Comparison of ENCODE assay signal across 20 cellular contexts in the genomic region with DNA sequence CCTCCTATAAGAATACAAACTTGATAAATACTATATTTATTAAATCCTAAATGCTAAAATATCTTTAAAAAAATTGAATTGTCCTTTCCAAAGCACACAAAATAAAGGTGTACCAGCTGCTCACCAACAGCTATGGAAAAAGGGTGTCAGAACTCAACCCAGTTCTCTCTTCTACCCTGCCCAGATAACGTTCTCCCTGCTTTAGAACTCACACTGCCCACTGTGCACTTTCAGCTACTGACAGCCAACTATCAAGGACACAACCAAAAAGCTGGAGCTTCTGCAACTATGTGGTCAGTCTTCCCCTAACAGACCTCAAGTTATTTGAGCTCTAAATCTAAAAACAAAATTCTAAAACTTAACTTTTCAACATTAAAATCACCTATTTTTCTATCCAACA. TPM values are rescaled to one million over a fixed set of nuclear protein-coding genes. Genes with fewer than 3 reads are reported as not detected.
A peak's percentile ranks its signal among the peaks of the same experiment; 100 is the strongest.
DNase-seq lines count a peak whose midpoint lies in the region; ATAC-seq and TF ChIP-seq lines count a peak whose summit lies in the region.
"Had no signal": no experiment of that assay in that cellular context is flagged by ENCODE, and none has a peak within 500 bp of the region (broad histone marks: within the 10 kb centered on the region; RNA-seq: fewer than 3 reads in every experiment).

No MANE protein-coding gene starts in this region.

- no peaks in the 10 kb centered on the region for H3K9me3 ChIP-seq in uterus
- H3K9me3 ChIP-seq: lower lobe of right lung, SK-N-SH, tibial artery had no signal

- POLR2A ChIA-PET in activated CD8-positive, alpha-beta T cell treated with anti-CD3 and anti-CD28 coated beads for 36 hours (lab: Charles Lee), result interaction anchor here (0.6 to 3.2 kb wide), 4 partner anchors 10 to 101 kb away, joined by 3 to 19 read pairs (median 4); a partner anchor contains a TSS

- no peak for TF ChIP-seq CTCF in activated CD8-positive, alpha-beta T cell treated with anti-CD3 and anti-CD28 coated beads for 36 hours (IDR thresholded peaks at IDR 0.05)
- TF ChIP-seq CTCF in foreskin keratinocyte (conservative IDR thresholded peaks at IDR 0.05) (no peak), uterus (IDR thresholded peaks at IDR 0.05) (no peak)

- no peaks in the 10 kb centered on the region for H3K36me3 ChIP-seq in uterus
- H3K36me3 ChIP-seq: cardiac muscle cell had no signal

- no peaks in the 10 kb centered on the region for H3K27me3 Mint-ChIP-seq in activated T-cell treated with anti-CD3 and anti-CD28 coated beads, Interleukin-2, amount 50 U/mL, for 72 hours (ENCODE audit: low read depth)
- H3K27me3 Mint-ChIP-seq in activated CD8-positive, alpha-beta T cell treated with anti-CD3 and anti-CD28 coated beads for 36 hours, result no peaks in the 10 kb centered on the region
- H3K27me3 Mint-ChIP-seq: activated CD4-positive, alpha-beta T cell treated with anti-CD3 and anti-CD28 coated beads, Interleukin-2, amount 10 ng/mL, durations not matched to agents 7 days and 5 days had no signal

- no peak for DNase-seq in activated T-cell treated with anti-CD3 and anti-CD28 coated beads, Interleukin-2, amount 50 U/mL, for 72 hours
- DNase-seq in activated T-cell treated with anti-CD3 and anti-CD28 coated beads, Interleukin-2, amount 50 U/mL, for 1 hour, result no peak
- no peak for DNase-seq in activated CD8-positive, alpha-beta T cell treated with anti-CD3 and anti-CD28 coated beads for 36 hours
- DNase-seq in left ventricle myocardium superior, result no peak
- peak in 1 of 2 donors; percentile 30 for DNase-seq in stimulated activated effector memory CD8-positive, alpha-beta T cell treated with anti-CD3 and anti-CD28 coated beads, Interleukin-12 subunit alpha, Interleukin-12 subunit beta, amount 100 ng/mL, for 72 hours (ENCODE audit: low spot score in 2 of 2)
- DNase-seq in foreskin keratinocyte, result no peak
- no peak for DNase-seq in nucleus accumbens (lab: John Stamatoyannopoulos, UW)
- DNase-seq in uterus, result no peak
- DNase-seq: activated CD4-positive, alpha-beta T cell treated with anti-CD3 and anti-CD28 coated beads, Interleukin-2, amount 10 ng/mL, durations not matched to agents 7 days and 5 days; amniotic stem cell; C1 segment of cervical spinal cord; DMS53; effector CD4-positive, alpha-beta T cell; head of caudate nucleus; lower lobe of right lung; NCI-H1694; SK-N-SH; tibial artery had no signal

- H3K9me3 Mint-ChIP-seq in activated T-cell treated with anti-CD3 and anti-CD28 coated beads, Interleukin-2, amount 50 U/mL, for 72 hours, result no peaks in the 10 kb centered on the region
- H3K9me3 Mint-ChIP-seq in activated CD8-positive, alpha-beta T cell treated with anti-CD3 and anti-CD28 coated beads for 36 hours, result no peaks in the 10 kb centered on the region
- H3K9me3 Mint-ChIP-seq in stimulated activated effector memory CD8-positive, alpha-beta T cell treated with anti-CD3 and anti-CD28 coated beads, Interleukin-12 subunit alpha, Interleukin-12 subunit beta, amount 100 ng/mL, for 72 hours, result no peaks in the 10 kb centered on the region
- H3K9me3 Mint-ChIP-seq: activated CD4-positive, alpha-beta T cell treated with anti-CD3 and anti-CD28 coated beads, Interleukin-2, amount 10 ng/mL, durations not matched to agents 7 days and 5 days; nephron had no signal

- H3K4me1 Mint-ChIP-seq in activated T-cell treated with anti-CD3 and anti-CD28 coated beads, Interleukin-2, amount 50 U/mL, for 72 hours (ENCODE audit: low read depth), result peaks cover 72% of the 10 kb centered on the region
- peaks cover 48% of the 10 kb centered on the region for H3K4me1 Mint-ChIP-seq in activated CD8-positive, alpha-beta T cell treated with anti-CD3 and anti-CD28 coated beads for 36 hours (ENCODE audit: low read depth)
- peaks cover 65% of the 10 kb centered on the region for H3K4me1 Mint-ChIP-seq in stimulated activated effector memory CD8-positive, alpha-beta T cell treated with anti-CD3 and anti-CD28 coated beads, Interleukin-12 subunit alpha, Interleukin-12 subunit beta, amount 100 ng/mL, for 72 hours

- peak overlapping the region in 1 of 2 donors; percentile 24 for H3K4me3 Mint-ChIP-seq in activated T-cell treated with anti-CD3 and anti-CD28 coated beads, Interleukin-2, amount 50 U/mL, for 72 hours
- H3K4me3 Mint-ChIP-seq in activated CD8-positive, alpha-beta T cell treated with anti-CD3 and anti-CD28 coated beads for 36 hours, result no peak overlapping the region
- H3K4me3 Mint-ChIP-seq in stimulated activated effector memory CD8-positive, alpha-beta T cell treated with anti-CD3 and anti-CD28 coated beads, Interleukin-12 subunit alpha, Interleukin-12 subunit beta, amount 100 ng/mL, for 72 hours, result no peak overlapping the region
- H3K4me3 Mint-ChIP-seq: activated CD4-positive, alpha-beta T cell treated with anti-CD3 and anti-CD28 coated beads, Interleukin-2, amount 10 ng/mL, durations not matched to agents 7 days and 5 days; nephron had no signal

- peak overlapping the region; percentile 83 for H3K27ac Mint-ChIP-seq in activated T-cell treated with anti-CD3 and anti-CD28 coated beads, Interleukin-2, amount 50 U/mL, for 72 hours
- H3K27ac Mint-ChIP-seq in activated CD8-positive, alpha-beta T cell treated with anti-CD3 and anti-CD28 coated beads for 36 hours, result peak overlapping the region; percentile 23
- peak overlapping the region; percentile 10 for H3K27ac Mint-ChIP-seq in stimulated activated effector memory CD8-positive, alpha-beta T cell treated with anti-CD3 and anti-CD28 coated beads, Interleukin-12 subunit alpha, Interleukin-12 subunit beta, amount 100 ng/mL, for 72 hours
- H3K27ac Mint-ChIP-seq: activated CD4-positive, alpha-beta T cell treated with anti-CD3 and anti-CD28 coated beads, Interleukin-2, amount 10 ng/mL, durations not matched to agents 7 days and 5 days; nephron had no signal

- ATAC-seq in activated T-cell treated with anti-CD3 and anti-CD28 coated beads, Interleukin-2, amount 50 U/mL, for 72 hours (replicated peaks in 1 of 2), result peak in 1 of 2 donors; percentile 39
- peak; percentile 60 for ATAC-seq in activated CD8-positive, alpha-beta T cell treated with anti-CD3 and anti-CD28 coated beads for 36 hours
- ATAC-seq in left ventricle myocardium superior (peak; percentile 48), foreskin keratinocyte (no peak)
- peak; percentile 45 for ATAC-seq in stimulated activated effector memory CD8-positive, alpha-beta T cell treated with anti-CD3 and anti-CD28 coated beads, Interleukin-12 subunit alpha, Interleukin-12 subunit beta, amount 100 ng/mL, for 72 hours
- ATAC-seq: lower lobe of right lung had no signal

- intact Hi-C loops in activated CD8-positive, alpha-beta T cell treated with anti-CD3 and anti-CD28 coated beads for 36 hours (cut with micrococcal nuclease), result no loop called here
- intact Hi-C loops in left ventricle myocardium superior (cut with micrococcal nuclease), result no loop called here
- intact Hi-C loops in uterus (cut with DNase I; ENCODE audit: low total_unique reads), result no loop called here

- H3K4me1 ChIP-seq in foreskin keratinocyte, result no peaks in the 10 kb centered on the region
- H3K4me1 ChIP-seq in uterus, result peaks cover 0 to 5% of the 10 kb centered on the region in 2 donors

- H3K36me3 Mint-ChIP-seq in activated T-cell treated with anti-CD3 and anti-CD28 coated beads, Interleukin-2, amount 50 U/mL, for 72 hours (ENCODE audit: insufficient read depth in 2 of 2), result peaks cover 0 to 6% of the 10 kb centered on the region in 2 donors
- peaks cover 27% of the 10 kb centered on the region for H3K36me3 Mint-ChIP-seq in activated CD8-positive, alpha-beta T cell treated with anti-CD3 and anti-CD28 coated beads for 36 hours (ENCODE audit: low read depth)
- peaks cover 75% of the 10 kb centered on the region for H3K36me3 Mint-ChIP-seq in stimulated activated effector memory CD8-positive, alpha-beta T cell treated with anti-CD3 and anti-CD28 coated beads, Interleukin-12 subunit alpha, Interleukin-12 subunit beta, amount 100 ng/mL, for 72 hours

- TF ChIP-seq POLR2A in uterus (IDR thresholded peaks at IDR 0.05), result no peak

- no peaks in the 10 kb centered on the region for H3K27me3 ChIP-seq in foreskin keratinocyte
- H3K27me3 ChIP-seq in uterus, result no peaks in the 10 kb centered on the region
- H3K27me3 ChIP-seq: cardiac muscle cell, tibial artery had no signal

- H3K4me3 ChIP-seq in uterus, result no peak overlapping the region
- H3K4me3 ChIP-seq: cardiac muscle cell, lower lobe of right lung, tibial artery had no signal

- H3K27ac ChIP-seq in foreskin keratinocyte (no peak overlapping the region), uterus (no peak overlapping the region)
- H3K27ac ChIP-seq: cardiac muscle cell, lower lobe of right lung, tibial artery had no signal

- CTCF ChIA-PET in activated CD8-positive, alpha-beta T cell treated with anti-CD3 and anti-CD28 coated beads for 36 hours (lab: Charles Lee), result interaction anchor here (1.3 to 2.4 kb wide), 4 partner anchors 88 to 184 kb away, joined by 3 to 7 read pairs (median 5); no protein-coding TSS in a partner anchor

RNA-seq across cellular contexts. Expression of a gene that starts 13.7 kb away (rescaled TPM):
- 10 to 100 TPM; 83.2 to 87.0 TPM for total RNA-seq in activated T-cell treated with anti-CD3 and anti-CD28 coated beads, Interleukin-2, amount 50 U/mL, for 72 hours
- total RNA-seq in activated CD8-positive, alpha-beta T cell treated with anti-CD3 and anti-CD28 coated beads for 36 hours, result 10 to 100 TPM; 53.9 to 57.4 TPM
- total RNA-seq in left ventricle myocardium superior, result 33.7 TPM
- 48.4 and 49.2 TPM in 2 replicates for total RNA-seq in foreskin keratinocyte
- 10.3 and 10.9 TPM in 2 replicates for polyA plus RNA-seq in foreskin keratinocyte
- 100 to 1,000 TPM in 1 of 4 donors, 10 to 100 TPM in 3; 32.5 to 125 (median 56.4) TPM for total RNA-seq in uterus

RNA-seq across cellular contexts. Expression of a gene that starts 50.8 kb away (rescaled TPM):
- total RNA-seq in activated T-cell treated with anti-CD3 and anti-CD28 coated beads, Interleukin-2, amount 50 U/mL, for 72 hours, result 10 to 100 TPM; 21.7 to 25.8 TPM
- total RNA-seq in activated CD8-positive, alpha-beta T cell treated with anti-CD3 and anti-CD28 coated beads for 36 hours, result 10 to 100 TPM; 13.6 to 14.9 TPM
- total RNA-seq in left ventricle myocardium superior (14.4 TPM), foreskin keratinocyte (16.7 and 17.7 TPM in 2 replicates), uterus (10 to 100 TPM in 3 of 4 donors, 1 to 10 TPM in 1; 4.7 to 33.1 (median 23.4) TPM)
- polyA plus RNA-seq in foreskin keratinocyte, result 3.7 and 4.6 TPM in 2 replicates

Comparison
In these comparisons a context has a peak if more than half of its experiments do, and no peak if none do; other contexts are left out.
1. H3K27ac Mint-ChIP-seq: peak in every context shown above with its lines; median percentile 83 in activated T-cell treated with anti-CD3 and anti-CD28 coated beads, Interleukin-2, amount 50 U/mL, for 72 hours; 23 in activated CD8-positive, alpha-beta T cell treated with anti-CD3 and anti-CD28 coated beads for 36 hours; 10 in stimulated activated effector memory CD8-positive, alpha-beta T cell treated with anti-CD3 and anti-CD28 coated beads, Interleukin-12 subunit alpha, Interleukin-12 subunit beta, amount 100 ng/mL, for 72 hours.